ENCODE assay signal across 7 cellular contexts in genomic region chr16:568401-569258, GRCh38. TPM values are rescaled to one million over a fixed set of nuclear protein-coding genes. Genes with fewer than 3 reads are reported as not detected.
DNase-seq lines count a peak whose midpoint lies in the region; ATAC-seq, FAIRE-seq and TF ChIP-seq lines count a peak whose summit lies in the region.

No MANE protein-coding gene starts in this region.

- H2BK15ac ChIP-seq in H9 (ENCODE audit: low read depth, low read length): no peak overlapping the region

- H3K4me3 Mint-ChIP-seq in H9: peak overlapping the region; percentile 76 to 89
- peak overlapping the region; percentile 81 to 82 (median 82) for H3K4me3 Mint-ChIP-seq in T-cell

- no CpG with 5 or more reads among the region's 11 CpGs for WGBS in H9 (ENCODE audit: extremely low coverage, insufficient read length, low lambda C conversion rate)
- WGBS in small intestine, 3 donors: 28 to 63% (median 41%) methylated on average over 8 to 11 of the region's 11 CpGs

- H3K4ac ChIP-seq in H9 (ENCODE audit: low read depth, low read length): no peak overlapping the region

- peaks cover 0 to 2% (median 0%) of the 10 kb centered on the region in 3 experiments; a peak in 2 of 7 replicates for H3K36me3 Mint-ChIP-seq in H9 (ENCODE audit: insufficient read depth in 1 of 3, low read depth in 3 of 3)
- no peaks in the 10 kb centered on the region for H3K36me3 Mint-ChIP-seq in T-cell

- H3K9me3 ChIP-seq in H9 (ENCODE audit: control insufficient read depth, low read depth, low read length): no peaks in the 10 kb centered on the region
- H3K9me3 ChIP-seq in small intestine (ENCODE audit: control insufficient read depth, low read depth): no peaks in the 10 kb centered on the region

- CTCF ChIA-PET in T-cell (lab: Charles Lee): interaction anchor here in 1 of 2 donors (0.6 kb wide), 1 partner anchor 542 kb away, joined by 3 read pairs; no protein-coding TSS in a partner anchor

- no peaks in the 10 kb centered on the region; the same call in 1 of the 2 replicates for H3K79me2 ChIP-seq in H9 (ENCODE audit: insufficient read depth, low read length)

- H3K23ac ChIP-seq in H9 (ENCODE audit: insufficient read length, low read depth, low read length): no peak overlapping the region

- no peaks in the 10 kb centered on the region for H3K4me1 ChIP-seq in H9 (ENCODE audit: insufficient read depth, low read length)
- peaks cover 4 to 13% of the 10 kb centered on the region in 2 donors for H3K4me1 ChIP-seq in small intestine (ENCODE audit: control insufficient read depth in 2 of 2, insufficient read depth in 1 of 2, low read depth in 1 of 2, low read length in 1 of 2)

- H3K23me2 ChIP-seq in H9 (ENCODE audit: insufficient read length, low read depth, low read length, poor library complexity, severe bottlenecking): peaks cover 5% of the 10 kb centered on the region

- H3K18ac ChIP-seq in H9 (ENCODE audit: insufficient read length, low read depth, low read length): no peak overlapping the region

- peak overlapping the region in 2 of 3 experiments; percentile 39 to 96; a peak in 2 of 7 replicates for H3K27ac Mint-ChIP-seq in H9
- H3K27ac Mint-ChIP-seq in T-cell: peak overlapping the region; percentile 93 to 94

- no peaks in the 10 kb centered on the region for H3K36me3 ChIP-seq in small intestine (ENCODE audit: control insufficient read depth in 2 of 2, insufficient read depth in 2 of 2, low read length in 2 of 2)

- ATAC-seq in T-cell (replicated peaks in 1 of 4): no peak
- ATAC-seq in HG03045 (IDR thresholded peaks at IDR 0.05; ENCODE audit: unreplicated experiment): no peak
- no peak for ATAC-seq in GM19397 (IDR thresholded peaks at IDR 0.05; ENCODE audit: unreplicated experiment)

- H2AFZ ChIP-seq in H9 (ENCODE audit: low read length): no peak overlapping the region

- H4K91ac ChIP-seq in H9 (ENCODE audit: insufficient read length, low read depth, low read length): no peak overlapping the region

- no peak for DNase-seq in H9
- DNase-seq in T-cell: no peak
- DNase-seq in fibroblast of mammary gland (ENCODE audit: low read depth): no peak
- peak; percentile 53 for DNase-seq in small intestine
- DNase-seq in activated CD8-positive, alpha-beta memory T cell treated with anti-CD3 and anti-CD28 coated beads for 24 hours: no peak

- TF ChIP-seq CTCF in H9 (conservative IDR thresholded peaks at IDR 0.05): no peak
- TF ChIP-seq CTCF in fibroblast of mammary gland (conservative IDR thresholded peaks at IDR 0.05; ENCODE audit: control insufficient read depth, insufficient read depth, low read depth, low read length): no peak

- no peak overlapping the region for H3K56ac ChIP-seq in H9 (ENCODE audit: insufficient read length, low read depth, low read length)

- H3K27ac ChIP-seq in H9 (ENCODE audit: insufficient read length, low read depth, low read length) (no peak overlapping the region), small intestine (ENCODE audit: low read depth in 1 of 2, low read length in 1 of 2) (peak overlapping the region in 1 of 2 donors; percentile 64)

- H2BK5ac ChIP-seq in H9 (ENCODE audit: insufficient read length, low read length): no peak overlapping the region

- H3K4me2 ChIP-seq in H9 (ENCODE audit: insufficient read depth, insufficient read length, low read length): peak overlapping the region; percentile 29

- H2BK12ac ChIP-seq in H9 (ENCODE audit: insufficient read length, low read depth, low read length): no peak overlapping the region

- H3K4me3 ChIP-seq in fibroblast of mammary gland (ENCODE audit: control insufficient read depth, low read depth, low read length): peak overlapping the region; percentile 49
- H3K4me3 ChIP-seq in small intestine (ENCODE audit: low read depth in 1 of 2, low read length in 2 of 2): no peak overlapping the region

- no peak overlapping the region for H2AK5ac ChIP-seq in H9 (ENCODE audit: insufficient read length, low read length)

- H3T11ph ChIP-seq in H9 (ENCODE audit: low read length): no peak overlapping the region

- H3K27me3 ChIP-seq in H9 (ENCODE audit: insufficient read depth, low read length) (no peaks in the 10 kb centered on the region), small intestine (ENCODE audit: control insufficient read depth in 2 of 2, insufficient read depth in 2 of 2, low read length in 2 of 2) (peaks cover 0 to 4% of the 10 kb centered on the region in 2 donors)

- no peak overlapping the region for H3K9ac ChIP-seq in H9 (ENCODE audit: extremely low read depth, insufficient read length, low read length)

- no peaks in the 10 kb centered on the region for H3K79me1 ChIP-seq in H9 (ENCODE audit: insufficient read depth, low read depth, low read length, poor library complexity, severe bottlenecking)

- H3K27me3 Mint-ChIP-seq in H9 (ENCODE audit: low read depth) (peaks cover 1% of the 10 kb centered on the region; the same call in 1 of the 2 replicates), T-cell (no peaks in the 10 kb centered on the region)

- no peak for FAIRE-seq in small intestine (lab: Jason Lieb, UNC)

- no peak overlapping the region for H3K14ac ChIP-seq in H9 (ENCODE audit: insufficient read depth, low read length)

- no peak overlapping the region for H4K5ac ChIP-seq in H9 (ENCODE audit: insufficient read length, low read depth, low read length)

- H4K8ac ChIP-seq in H9 (replicated peaks; ENCODE audit: insufficient read length, low read depth, low read length): no peak overlapping the region

- no peaks in the 10 kb centered on the region for H4K20me1 ChIP-seq in H9 (ENCODE audit: control insufficient read depth, insufficient read depth, insufficient read length)

- H3K4me1 Mint-ChIP-seq in H9: peaks cover 13 to 36% of the 10 kb centered on the region in 2 experiments
- H3K4me1 Mint-ChIP-seq in T-cell: peaks cover 33 to 35% (median 34%) of the 10 kb centered on the region in 3 donors

- no peak overlapping the region for H2BK20ac ChIP-seq in H9 (ENCODE audit: low read depth, low read length, poor library complexity, severe bottlenecking)

- H3K9me3 Mint-ChIP-seq in H9: no peaks in the 10 kb centered on the region
- no peaks in the 10 kb centered on the region for H3K9me3 Mint-ChIP-seq in T-cell

- H2BK120ac ChIP-seq in H9 (ENCODE audit: low read depth, low read length, poor library complexity, severe bottlenecking): no peak overlapping the region

- POLR2A ChIA-PET in T-cell (lab: Charles Lee): interaction anchor here in 1 of 2 donors (0.5 kb wide), 1 partner anchor 36 kb away, joined by 3 read pairs; no protein-coding TSS in a partner anchor

RNA-seq across cellular contexts. Expression of gene PIGQ, which starts 1.1 kb away (rescaled TPM):
- 58.0 and 65.5 TPM in 2 replicates for total RNA-seq in H9 (2021)
- 10 to 100 TPM; 38.2 to 86.9 (median 63.1) TPM for total RNA-seq in T-cell
- 10 to 100 TPM; 26.8 to 43.5 (median 29.2) TPM for polyA plus RNA-seq in small intestine

RNA-seq across cellular contexts. Expression of gene NHLRC4, which starts 1.8 kb away (rescaled TPM):
- total RNA-seq in H9 (2021) (0.26 and 0.42 TPM in 2 replicates), T-cell (1 to 10 TPM; 1.3 to 5.0 (median 3.6) TPM)
- under 1 TPM in 2 of 3 donors, not detected in 1; 0.45 to 0.79 TPM for polyA plus RNA-seq in small intestine

RNA-seq across cellular contexts. Expression of gene PRR35, which starts 8.4 kb away (rescaled TPM):
- 0.33 and 0.50 TPM in 2 replicates for total RNA-seq in H9 (2021)
- total RNA-seq in T-cell: not detected
- polyA plus RNA-seq in small intestine: not detected

RNA-seq across cellular contexts. Expression of gene RAB40C, which starts 21.2 kb away (rescaled TPM):
- total RNA-seq in H9 (2021): 19.1 and 20.4 TPM in 2 replicates
- total RNA-seq in T-cell: 10 to 100 TPM; 14.1 to 28.0 (median 24.4) TPM
- 10 to 100 TPM; 28.9 to 49.0 (median 39.7) TPM for polyA plus RNA-seq in small intestine

RNA-seq across cellular contexts. Expression of gene CAPN15, which starts 41.1 kb away (rescaled TPM):
- 71.2 and 76.4 TPM in 2 replicates for total RNA-seq in H9 (2021)
- total RNA-seq in T-cell: 10 to 100 TPM; 61.7 to 89.0 (median 82.7) TPM
- 100 to 1,000 TPM in 1 of 3 donors, 10 to 100 TPM in 2; 64.5 to 105 (median 75.9) TPM for polyA plus RNA-seq in small intestine
